Comparison of ENCODE assay signal across 2 cellular contexts in the genomic region with DNA sequence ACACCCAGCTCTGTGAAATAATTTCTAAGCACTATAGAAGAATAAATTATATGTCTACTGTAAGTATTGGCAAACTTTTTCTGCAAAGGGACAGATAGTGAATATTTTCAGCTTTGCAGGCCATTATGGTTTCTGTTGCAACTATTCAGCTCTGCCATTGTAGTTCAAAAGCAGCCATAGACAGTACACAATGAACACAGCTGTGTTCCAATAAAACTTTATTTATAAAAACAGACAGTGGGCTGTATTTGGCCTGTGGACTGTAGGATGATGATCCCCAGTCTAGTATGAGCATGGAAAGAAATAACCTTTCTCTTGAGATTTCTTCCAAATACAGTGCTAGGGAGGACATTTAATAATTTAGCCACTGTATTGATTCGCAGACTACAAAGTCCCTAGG.
TF ChIP-seq lines count a peak whose summit lies in the region.

No MANE protein-coding gene starts in this region.

TF ChIP-seq in HEK293T, 16 proteins besides CTCF, POLR2A, EP300 and RAD21:
- TF ChIP-seq ZNF384 (IDR thresholded peaks at IDR 0.05) (peak; percentile 85), HDGF (IDR thresholded peaks at IDR 0.05; ENCODE audit: borderline replicate concordance) (no peak)

TF ChIP-seq in H1, 55 proteins besides CTCF, POLR2A, EP300 and RAD21:
- TF ChIP-seq, protein P1, sequence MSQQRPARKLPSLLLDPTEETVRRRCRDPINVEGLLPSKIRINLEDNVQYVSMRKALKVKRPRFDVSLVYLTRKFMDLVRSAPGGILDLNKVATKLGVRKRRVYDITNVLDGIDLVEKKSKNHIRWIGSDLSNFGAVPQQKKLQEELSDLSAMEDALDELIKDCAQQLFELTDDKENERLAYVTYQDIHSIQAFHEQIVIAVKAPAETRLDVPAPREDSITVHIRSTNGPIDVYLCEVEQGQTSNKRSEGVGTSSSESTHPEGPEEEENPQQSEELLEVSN (IDR thresholded peaks at IDR 0.05), result no peak
- TF ChIP-seq, protein P2, sequence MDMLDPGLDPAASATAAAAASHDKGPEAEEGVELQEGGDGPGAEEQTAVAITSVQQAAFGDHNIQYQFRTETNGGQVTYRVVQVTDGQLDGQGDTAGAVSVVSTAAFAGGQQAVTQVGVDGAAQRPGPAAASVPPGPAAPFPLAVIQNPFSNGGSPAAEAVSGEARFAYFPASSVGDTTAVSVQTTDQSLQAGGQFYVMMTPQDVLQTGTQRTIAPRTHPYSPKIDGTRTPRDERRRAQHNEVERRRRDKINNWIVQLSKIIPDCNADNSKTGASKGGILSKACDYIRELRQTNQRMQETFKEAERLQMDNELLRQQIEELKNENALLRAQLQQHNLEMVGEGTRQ (IDR thresholded peaks at IDR 0.05; ENCODE audit: low read length), result no peak
- TF ChIP-seq SRF (IDR thresholded peaks at IDR 0.05; ENCODE audit: low read depth, low read length) (no peak), POU5F1 (IDR thresholded peaks at IDR 0.05; ENCODE audit: low read depth, low read length) (no peak), GTF2F1 (IDR thresholded peaks at IDR 0.05; ENCODE audit: borderline replicate concordance, low read depth, low read length) (no peak), HDAC2 (IDR thresholded peaks at IDR 0.05; ENCODE audit: borderline replicate concordance in 1 of 2, low read depth in 2 of 2, low read length in 2 of 2) (no peak), ASH2L (IDR thresholded peaks at IDR 0.05; ENCODE audit: low read length) (no peak), RFX5 (IDR thresholded peaks at IDR 0.05; ENCODE audit: borderline replicate concordance, low read depth, low read length) (no peak), HDAC6 (IDR thresholded peaks at IDR 0.05; ENCODE audit: low read depth, low read length) (no peak), NRF1 (IDR thresholded peaks at IDR 0.05; ENCODE audit: low read depth, low read length) (no peak), RBBP5 (IDR thresholded peaks at IDR 0.05; ENCODE audit: borderline replicate concordance, low read depth, low read length) (no peak), CBX8 (IDR thresholded peaks at IDR 0.05; ENCODE audit: borderline replicate concordance, low read depth, low read length) (no peak), SIRT6 (IDR thresholded peaks at IDR 0.05; ENCODE audit: low read length) (no peak)
- TF ChIP-seq, protein P3, sequence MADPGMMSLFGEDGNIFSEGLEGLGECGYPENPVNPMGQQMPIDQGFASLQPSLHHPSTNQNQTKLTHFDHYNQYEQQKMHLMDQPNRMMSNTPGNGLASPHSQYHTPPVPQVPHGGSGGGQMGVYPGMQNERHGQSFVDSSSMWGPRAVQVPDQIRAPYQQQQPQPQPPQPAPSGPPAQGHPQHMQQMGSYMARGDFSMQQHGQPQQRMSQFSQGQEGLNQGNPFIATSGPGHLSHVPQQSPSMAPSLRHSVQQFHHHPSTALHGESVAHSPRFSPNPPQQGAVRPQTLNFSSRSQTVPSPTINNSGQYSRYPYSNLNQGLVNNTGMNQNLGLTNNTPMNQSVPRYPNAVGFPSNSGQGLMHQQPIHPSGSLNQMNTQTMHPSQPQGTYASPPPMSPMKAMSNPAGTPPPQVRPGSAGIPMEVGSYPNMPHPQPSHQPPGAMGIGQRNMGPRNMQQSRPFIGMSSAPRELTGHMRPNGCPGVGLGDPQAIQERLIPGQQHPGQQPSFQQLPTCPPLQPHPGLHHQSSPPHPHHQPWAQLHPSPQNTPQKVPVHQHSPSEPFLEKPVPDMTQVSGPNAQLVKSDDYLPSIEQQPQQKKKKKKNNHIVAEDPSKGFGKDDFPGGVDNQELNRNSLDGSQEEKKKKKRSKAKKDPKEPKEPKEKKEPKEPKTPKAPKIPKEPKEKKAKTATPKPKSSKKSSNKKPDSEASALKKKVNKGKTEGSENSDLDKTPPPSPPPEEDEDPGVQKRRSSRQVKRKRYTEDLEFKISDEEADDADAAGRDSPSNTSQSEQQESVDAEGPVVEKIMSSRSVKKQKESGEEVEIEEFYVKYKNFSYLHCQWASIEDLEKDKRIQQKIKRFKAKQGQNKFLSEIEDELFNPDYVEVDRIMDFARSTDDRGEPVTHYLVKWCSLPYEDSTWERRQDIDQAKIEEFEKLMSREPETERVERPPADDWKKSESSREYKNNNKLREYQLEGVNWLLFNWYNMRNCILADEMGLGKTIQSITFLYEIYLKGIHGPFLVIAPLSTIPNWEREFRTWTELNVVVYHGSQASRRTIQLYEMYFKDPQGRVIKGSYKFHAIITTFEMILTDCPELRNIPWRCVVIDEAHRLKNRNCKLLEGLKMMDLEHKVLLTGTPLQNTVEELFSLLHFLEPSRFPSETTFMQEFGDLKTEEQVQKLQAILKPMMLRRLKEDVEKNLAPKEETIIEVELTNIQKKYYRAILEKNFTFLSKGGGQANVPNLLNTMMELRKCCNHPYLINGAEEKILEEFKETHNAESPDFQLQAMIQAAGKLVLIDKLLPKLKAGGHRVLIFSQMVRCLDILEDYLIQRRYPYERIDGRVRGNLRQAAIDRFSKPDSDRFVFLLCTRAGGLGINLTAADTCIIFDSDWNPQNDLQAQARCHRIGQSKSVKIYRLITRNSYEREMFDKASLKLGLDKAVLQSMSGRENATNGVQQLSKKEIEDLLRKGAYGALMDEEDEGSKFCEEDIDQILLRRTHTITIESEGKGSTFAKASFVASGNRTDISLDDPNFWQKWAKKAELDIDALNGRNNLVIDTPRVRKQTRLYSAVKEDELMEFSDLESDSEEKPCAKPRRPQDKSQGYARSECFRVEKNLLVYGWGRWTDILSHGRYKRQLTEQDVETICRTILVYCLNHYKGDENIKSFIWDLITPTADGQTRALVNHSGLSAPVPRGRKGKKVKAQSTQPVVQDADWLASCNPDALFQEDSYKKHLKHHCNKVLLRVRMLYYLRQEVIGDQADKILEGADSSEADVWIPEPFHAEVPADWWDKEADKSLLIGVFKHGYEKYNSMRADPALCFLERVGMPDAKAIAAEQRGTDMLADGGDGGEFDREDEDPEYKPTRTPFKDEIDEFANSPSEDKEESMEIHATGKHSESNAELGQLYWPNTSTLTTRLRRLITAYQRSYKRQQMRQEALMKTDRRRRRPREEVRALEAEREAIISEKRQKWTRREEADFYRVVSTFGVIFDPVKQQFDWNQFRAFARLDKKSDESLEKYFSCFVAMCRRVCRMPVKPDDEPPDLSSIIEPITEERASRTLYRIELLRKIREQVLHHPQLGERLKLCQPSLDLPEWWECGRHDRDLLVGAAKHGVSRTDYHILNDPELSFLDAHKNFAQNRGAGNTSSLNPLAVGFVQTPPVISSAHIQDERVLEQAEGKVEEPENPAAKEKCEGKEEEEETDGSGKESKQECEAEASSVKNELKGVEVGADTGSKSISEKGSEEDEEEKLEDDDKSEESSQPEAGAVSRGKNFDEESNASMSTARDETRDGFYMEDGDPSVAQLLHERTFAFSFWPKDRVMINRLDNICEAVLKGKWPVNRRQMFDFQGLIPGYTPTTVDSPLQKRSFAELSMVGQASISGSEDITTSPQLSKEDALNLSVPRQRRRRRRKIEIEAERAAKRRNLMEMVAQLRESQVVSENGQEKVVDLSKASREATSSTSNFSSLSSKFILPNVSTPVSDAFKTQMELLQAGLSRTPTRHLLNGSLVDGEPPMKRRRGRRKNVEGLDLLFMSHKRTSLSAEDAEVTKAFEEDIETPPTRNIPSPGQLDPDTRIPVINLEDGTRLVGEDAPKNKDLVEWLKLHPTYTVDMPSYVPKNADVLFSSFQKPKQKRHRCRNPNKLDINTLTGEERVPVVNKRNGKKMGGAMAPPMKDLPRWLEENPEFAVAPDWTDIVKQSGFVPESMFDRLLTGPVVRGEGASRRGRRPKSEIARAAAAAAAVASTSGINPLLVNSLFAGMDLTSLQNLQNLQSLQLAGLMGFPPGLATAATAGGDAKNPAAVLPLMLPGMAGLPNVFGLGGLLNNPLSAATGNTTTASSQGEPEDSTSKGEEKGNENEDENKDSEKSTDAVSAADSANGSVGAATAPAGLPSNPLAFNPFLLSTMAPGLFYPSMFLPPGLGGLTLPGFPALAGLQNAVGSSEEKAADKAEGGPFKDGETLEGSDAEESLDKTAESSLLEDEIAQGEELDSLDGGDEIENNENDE (IDR thresholded peaks at IDR 0.05; ENCODE audit: insufficient replicate concordance, low read length), result no peak
